Comparison of ENCODE assay signal across 23 cellular contexts in genomic region chr5:168471785-168472184, GRCh38. TPM values are rescaled to one million over a fixed set of nuclear protein-coding genes. Genes with fewer than 3 reads are reported as not detected.
A peak's percentile ranks its signal among the peaks of the same experiment; 100 is the strongest.
DNase-seq lines count a peak whose midpoint lies in the region; ATAC-seq, FAIRE-seq and TF ChIP-seq lines count a peak whose summit lies in the region.
"Had no signal": no experiment of that assay in that cellular context is flagged by ENCODE, and none has a peak within 500 bp of the region (broad histone marks: within the 10 kb centered on the region; RNA-seq: fewer than 3 reads in every experiment).

No MANE protein-coding gene starts in this region.

- intact Hi-C loops in CD4-positive, alpha-beta T cell (cut with DNase I, micrococcal nuclease), result no loop called here

- no peaks in the 10 kb centered on the region for H3K79me2 ChIP-seq in astrocyte (ENCODE audit: insufficient read depth, low read length)

- H3K9ac ChIP-seq in astrocyte (ENCODE audit: low read length), result peak overlapping the region; percentile 54

- peaks cover 4% of the 10 kb centered on the region; the same call in 1 of the 2 replicates for H3K36me3 Mint-ChIP-seq in HFFc6 (ENCODE audit: low read depth)
- H3K36me3 Mint-ChIP-seq in astrocyte (ENCODE audit: low read depth, unreplicated experiment), result peaks cover 10% of the 10 kb centered on the region
- H3K36me3 Mint-ChIP-seq in CD4-positive, alpha-beta T cell (ENCODE audit: low read depth), result no peaks in the 10 kb centered on the region
- H3K36me3 Mint-ChIP-seq in activated CD8-positive, alpha-beta memory T cell treated with anti-CD3 and anti-CD28 coated beads, Interleukin-2, amount 10 ng/mL, durations not matched to agents 7 days and 5 days, result no peaks in the 10 kb centered on the region
- no peaks in the 10 kb centered on the region for H3K36me3 Mint-ChIP-seq in stimulated activated memory B cell treated with anti-CD40 and anti-IgM and Interleukin-4, amounts not matched to agents 10 μg/mL and 1 μg/mL and 100 μg/mL, for 72 hours
- H3K36me3 Mint-ChIP-seq: CD8-positive, alpha-beta T cell had no signal

- H3K4me1 ChIP-seq in astrocyte (ENCODE audit: insufficient read depth, low read length), result peaks cover 36% of the 10 kb centered on the region
- H3K4me1 ChIP-seq: left ventricle myocardium inferior, transverse colon had no signal

- H3K4me2 ChIP-seq in astrocyte (ENCODE audit: low read length), result peak overlapping the region; percentile 76
- H3K4me2 ChIP-seq: PC-9 had no signal

- H2AFZ ChIP-seq in astrocyte (ENCODE audit: low read depth, low read length), result no peak overlapping the region
- H2AFZ ChIP-seq: PC-9 had no signal

- H3K9me3 Mint-ChIP-seq in HFFc6 (no peaks in the 10 kb centered on the region), astrocyte (ENCODE audit: unreplicated experiment) (no peaks in the 10 kb centered on the region)
- H3K9me3 Mint-ChIP-seq in CD4-positive, alpha-beta T cell, result no peaks in the 10 kb centered on the region
- H3K9me3 Mint-ChIP-seq in activated CD8-positive, alpha-beta memory T cell treated with anti-CD3 and anti-CD28 coated beads, Interleukin-2, amount 10 ng/mL, durations not matched to agents 7 days and 5 days (ENCODE audit: low read depth), result no peaks in the 10 kb centered on the region
- H3K9me3 Mint-ChIP-seq in stimulated activated memory B cell treated with anti-CD40 and anti-IgM and Interleukin-4, amounts not matched to agents 10 μg/mL and 1 μg/mL and 100 μg/mL, for 72 hours, result no peaks in the 10 kb centered on the region
- H3K9me3 Mint-ChIP-seq: CD8-positive, alpha-beta T cell had no signal

- TF ChIP-seq CTCF in AG04449 (IDR thresholded peaks at IDR 0.05; ENCODE audit: insufficient read depth, low read length, missing control alignments) (no peak), HFFc6 (IDR thresholded peaks at IDR 0.05) (no peak), astrocyte (IDR thresholded peaks at IDR 0.05; ENCODE audit: insufficient read depth, low read depth, low read length) (no peak)
- no peak for TF ChIP-seq CTCF in CD4-positive, alpha-beta T cell (IDR thresholded peaks at IDR 0.05)

- no peaks in the 10 kb centered on the region for H3K36me3 ChIP-seq in astrocyte (ENCODE audit: insufficient read depth, low read length)
- H3K36me3 ChIP-seq: left ventricle myocardium inferior, transverse colon had no signal

- no peaks in the 10 kb centered on the region for H3K27me3 ChIP-seq in astrocyte (ENCODE audit: insufficient read depth, low read length)
- no peaks in the 10 kb centered on the region for H3K27me3 ChIP-seq in CD4-positive, alpha-beta T cell (ENCODE audit: control insufficient read depth, insufficient read depth, low read length)
- H3K27me3 ChIP-seq: transverse colon had no signal

- CTCF ChIA-PET in AG04449 (lab: Yijun Ruan, JAX), result interaction anchor here (0.9 to 2.5 kb wide), 7 partner anchors 9 to 202 kb away, joined by 3 to 12 read pairs (median 5); partner anchors contain the start of gene RARS1
- CTCF ChIA-PET in CD4-positive, alpha-beta T cell (lab: Charles Lee), result interaction anchor here (0.6 kb wide), 1 partner anchor 167 kb away, joined by 3 read pairs; no protein-coding TSS in a partner anchor
- CTCF ChIA-PET in activated CD8-positive, alpha-beta memory T cell treated with anti-CD3 and anti-CD28 coated beads, Interleukin-2, amount 10 ng/mL, durations not matched to agents 7 days and 5 days (lab: Charles Lee), result no interaction called here

- H3K27ac ChIP-seq in astrocyte (ENCODE audit: low read depth, low read length), result peak overlapping the region; percentile 57
- no peak overlapping the region for H3K27ac ChIP-seq in CD4-positive, alpha-beta T cell (ENCODE audit: low read depth, low read length)
- H3K27ac ChIP-seq: left ventricle myocardium inferior, PC-9, transverse colon had no signal

- H3K27me3 Mint-ChIP-seq in HFFc6 (ENCODE audit: insufficient read depth) (peaks cover 4% of the 10 kb centered on the region; the same call in 1 of the 2 replicates), astrocyte (ENCODE audit: low read depth, unreplicated experiment) (no peaks in the 10 kb centered on the region)
- peaks cover 3% of the 10 kb centered on the region for H3K27me3 Mint-ChIP-seq in CD4-positive, alpha-beta T cell
- H3K27me3 Mint-ChIP-seq in activated CD8-positive, alpha-beta memory T cell treated with anti-CD3 and anti-CD28 coated beads, Interleukin-2, amount 10 ng/mL, durations not matched to agents 7 days and 5 days, result peaks cover 11% of the 10 kb centered on the region
- H3K27me3 Mint-ChIP-seq in stimulated activated memory B cell treated with anti-CD40 and anti-IgM and Interleukin-4, amounts not matched to agents 10 μg/mL and 1 μg/mL and 100 μg/mL, for 72 hours, result peaks cover under 1% of the 10 kb centered on the region

- POLR2A ChIA-PET in AG04449 (lab: Yijun Ruan, JAX), result interaction anchor here (1.3 kb wide), 1 partner anchor 15 kb away, joined by 4 read pairs; the partner anchor contains the start of gene RARS1
- POLR2A ChIA-PET in CD4-positive, alpha-beta T cell (lab: Charles Lee), result no interaction called here

- H3K4me3 Mint-ChIP-seq in HFFc6 (peak overlapping the region; percentile 73), astrocyte (ENCODE audit: unreplicated experiment) (no peak overlapping the region)
- no peak overlapping the region for H3K4me3 Mint-ChIP-seq in CD4-positive, alpha-beta T cell
- no peak overlapping the region for H3K4me3 Mint-ChIP-seq in activated CD8-positive, alpha-beta memory T cell treated with anti-CD3 and anti-CD28 coated beads, Interleukin-2, amount 10 ng/mL, durations not matched to agents 7 days and 5 days
- H3K4me3 Mint-ChIP-seq in stimulated activated memory B cell treated with anti-CD40 and anti-IgM and Interleukin-4, amounts not matched to agents 10 μg/mL and 1 μg/mL and 100 μg/mL, for 72 hours, result no peak overlapping the region
- H3K4me3 Mint-ChIP-seq: CD8-positive, alpha-beta T cell had no signal

- peak; percentile 29 for FAIRE-seq in astrocyte (lab: Jason Lieb, UNC)
- FAIRE-seq: colon, endometrium had no signal

- no peaks in the 10 kb centered on the region for H4K20me1 ChIP-seq in astrocyte (ENCODE audit: insufficient read depth, low read length)

- DNase-seq in AG04449 (ENCODE audit: low read depth, low spot score), result no peak
- DNase-seq in HFFc6, result peak; percentile 55
- DNase-seq in astrocyte (ENCODE audit: low read depth), result peak; percentile 35
- peak; percentile 46 for DNase-seq in hepatic stellate cell (ENCODE audit: low spot score)
- DNase-seq in CD4-positive, alpha-beta T cell, result no peak
- DNase-seq in activated CD8-positive, alpha-beta memory T cell treated with anti-CD3 and anti-CD28 coated beads, Interleukin-2, amount 10 ng/mL, durations not matched to agents 7 days and 5 days, result no peak
- DNase-seq: activated CD4-positive, alpha-beta T cell treated with anti-CD3 and anti-CD28 coated beads for 48 hours; activated CD8-positive, alpha-beta memory T cell treated with anti-CD3 and anti-CD28 coated beads, Interleukin-2, amount 50 U/mL, for 48 hours; activated gamma-delta T cell; CD8-positive, alpha-beta T cell; DND-41; Kasumi-1; left ventricle myocardium inferior; NCI-H1417 treated with DMSO at 0.1 percent for 48 hours; NCI-H2171; NCI-H774; stimulated activated naive CD8-positive, alpha-beta T cell treated with anti-CD3 and anti-CD28 coated beads, Interleukin-15, Interleukin-2, amounts not matched to agents 100 U/mL and 50 U/mL, for 24 hours; transverse colon had no signal

- H3K27ac Mint-ChIP-seq in HFFc6, result peak overlapping the region; percentile 99
- H3K27ac Mint-ChIP-seq in astrocyte (ENCODE audit: unreplicated experiment), result peak overlapping the region; percentile 85
- H3K27ac Mint-ChIP-seq in CD4-positive, alpha-beta T cell, result no peak overlapping the region
- H3K27ac Mint-ChIP-seq in activated CD8-positive, alpha-beta memory T cell treated with anti-CD3 and anti-CD28 coated beads, Interleukin-2, amount 10 ng/mL, durations not matched to agents 7 days and 5 days, result no peak overlapping the region
- H3K27ac Mint-ChIP-seq in stimulated activated memory B cell treated with anti-CD40 and anti-IgM and Interleukin-4, amounts not matched to agents 10 μg/mL and 1 μg/mL and 100 μg/mL, for 72 hours, result no peak overlapping the region
- H3K27ac Mint-ChIP-seq: CD8-positive, alpha-beta T cell had no signal

- H3K9me3 ChIP-seq in astrocyte (ENCODE audit: insufficient read depth, low read depth, low read length), result no peaks in the 10 kb centered on the region
- H3K9me3 ChIP-seq in CD4-positive, alpha-beta T cell (ENCODE audit: control insufficient read depth, low read length), result no peaks in the 10 kb centered on the region
- H3K9me3 ChIP-seq: left ventricle myocardium inferior, transverse colon had no signal

- peaks cover 51% of the 10 kb centered on the region for H3K4me1 Mint-ChIP-seq in HFFc6 (ENCODE audit: low read depth)
- H3K4me1 Mint-ChIP-seq in astrocyte (ENCODE audit: low read depth, unreplicated experiment), result peaks cover 44% of the 10 kb centered on the region
- no peaks in the 10 kb centered on the region for H3K4me1 Mint-ChIP-seq in CD4-positive, alpha-beta T cell (ENCODE audit: low read depth)
- H3K4me1 Mint-ChIP-seq in activated CD8-positive, alpha-beta memory T cell treated with anti-CD3 and anti-CD28 coated beads, Interleukin-2, amount 10 ng/mL, durations not matched to agents 7 days and 5 days, result no peaks in the 10 kb centered on the region
- no peaks in the 10 kb centered on the region for H3K4me1 Mint-ChIP-seq in stimulated activated memory B cell treated with anti-CD40 and anti-IgM and Interleukin-4, amounts not matched to agents 10 μg/mL and 1 μg/mL and 100 μg/mL, for 72 hours

- ATAC-seq in GM19397 (IDR thresholded peaks at IDR 0.05; ENCODE audit: unreplicated experiment), result no peak
- ATAC-seq in CD4-positive, alpha-beta T cell (ENCODE audit: poor library complexity), result no peak
- ATAC-seq in activated CD8-positive, alpha-beta memory T cell treated with anti-CD3 and anti-CD28 coated beads, Interleukin-2, amount 10 ng/mL, durations not matched to agents 7 days and 5 days, result no peak
- no peak for ATAC-seq in stimulated activated memory B cell treated with anti-CD40 and anti-IgM and Interleukin-4, amounts not matched to agents 10 μg/mL and 1 μg/mL and 100 μg/mL, for 72 hours
- ATAC-seq: CD8-positive, alpha-beta T cell; stimulated activated naive CD8-positive, alpha-beta T cell treated with anti-CD3 and anti-CD28 coated beads, Interleukin-15, Interleukin-2, amounts not matched to agents 100 U/mL and 50 U/mL, for 24 hours had no signal

- H3K4me3 ChIP-seq in AG04449 (ENCODE audit: low read depth, low read length), result peak overlapping the region; percentile 19
- H3K4me3 ChIP-seq in astrocyte (ENCODE audit: insufficient read depth, low read depth, low read length), result peak overlapping the region; percentile 18
- H3K4me3 ChIP-seq: left ventricle myocardium inferior, PC-9, transverse colon had no signal

RNA-seq across cellular contexts. Expression of gene RARS1, which starts 14.5 kb away (rescaled TPM):
- 100 to 1,000 TPM; 151 to 184 (median 168) TPM for total RNA-seq in HFFc6 (2021; fragmentation: NEBNext Ultra II Directional; extraction: Animal tissue kit (Norgen Biotek cat#: 25700))
- total RNA-seq in astrocyte, result 139 and 143 TPM in 2 replicates
- total RNA-seq in CD4-positive, alpha-beta T cell, result 10 to 100 TPM; 67.0 to 67.7 TPM
- 10 to 100 TPM; 64.4 to 81.5 TPM for total RNA-seq in activated CD8-positive, alpha-beta memory T cell treated with anti-CD3 and anti-CD28 coated beads, Interleukin-2, amount 10 ng/mL, durations not matched to agents 7 days and 5 days

RNA-seq across cellular contexts. Expression of gene FBLL1, which starts 57.3 kb away (rescaled TPM):
- total RNA-seq in HFFc6 (2021; fragmentation: NEBNext Ultra II Directional; extraction: Animal tissue kit (Norgen Biotek cat#: 25700)), result not detected
- total RNA-seq in astrocyte, result 3.3 and 4.5 TPM in 2 replicates
- total RNA-seq in CD4-positive, alpha-beta T cell, result not detected
- not detected for total RNA-seq in activated CD8-positive, alpha-beta memory T cell treated with anti-CD3 and anti-CD28 coated beads, Interleukin-2, amount 10 ng/mL, durations not matched to agents 7 days and 5 days
- total RNA-seq: CD8-positive, alpha-beta T cell; left ventricle myocardium inferior; PC-9 had no signal

Comparison
In these comparisons a context has a peak if more than half of its experiments do, and no peak if none do; other contexts are left out.
1. DNase-seq: peak in HFFc6 (single experiment), astrocyte (single experiment) and hepatic stellate cell (single experiment); none in AG04449 (single experiment), CD4-positive, alpha-beta T cell (0 of 10) and activated CD8-positive, alpha-beta memory T cell treated with anti-CD3 and anti-CD28 coated beads, Interleukin-2, amount 10 ng/mL, durations not matched to agents 7 days and 5 days (single experiment).
2. H3K27ac Mint-ChIP-seq: peak in HFFc6 (single experiment) and astrocyte (single experiment); none in CD4-positive, alpha-beta T cell (single experiment), activated CD8-positive, alpha-beta memory T cell treated with anti-CD3 and anti-CD28 coated beads, Interleukin-2, amount 10 ng/mL, durations not matched to agents 7 days and 5 days (single experiment) and stimulated activated memory B cell treated with anti-CD40 and anti-IgM and Interleukin-4, amounts not matched to agents 10 μg/mL and 1 μg/mL and 100 μg/mL, for 72 hours (single experiment).